Comparison of ENCODE assay signal across 9 cellular contexts in the genomic region with DNA sequence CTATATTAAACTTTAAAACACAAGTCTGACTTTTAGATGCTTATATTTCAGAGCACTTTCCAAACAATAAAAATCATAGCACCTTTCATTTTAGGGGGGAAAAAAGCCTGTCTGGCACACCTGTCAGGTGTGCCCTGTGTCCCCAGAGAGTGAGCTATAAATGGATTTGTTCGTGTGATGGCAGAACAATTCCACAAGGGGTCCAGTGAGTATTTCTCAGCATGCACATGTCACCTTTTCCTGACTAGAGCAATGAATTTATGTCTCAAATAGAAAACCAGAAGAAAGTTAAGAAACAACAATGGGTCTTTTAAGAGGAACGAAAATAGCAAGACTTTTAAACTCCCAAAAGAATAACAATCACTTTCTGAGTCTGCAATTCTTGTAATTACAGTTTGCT. TPM values are rescaled to one million over a fixed set of nuclear protein-coding genes. Genes with fewer than 3 reads are reported as not detected.
A peak's percentile ranks its signal among the peaks of the same experiment; 100 is the strongest.
DNase-seq lines count a peak whose midpoint lies in the region; ATAC-seq and TF ChIP-seq lines count a peak whose summit lies in the region.
"Had no signal": no experiment of that assay in that cellular context is flagged by ENCODE, and none has a peak within 500 bp of the region (broad histone marks: within the 10 kb centered on the region; RNA-seq: fewer than 3 reads in every experiment).

No MANE protein-coding gene starts in this region.

- TF ChIP-seq POLR2A in Peyer's patch (IDR thresholded peaks at IDR 0.05) = no peak
- TF ChIP-seq POLR2A in right lobe of liver (IDR thresholded peaks at IDR 0.05) = no peak

- H3K9me3 ChIP-seq in Peyer's patch (no peaks in the 10 kb centered on the region), right lobe of liver (no peaks in the 10 kb centered on the region)
- H3K9me3 ChIP-seq: pancreas had no signal

- ATAC-seq in HG02885 (IDR thresholded peaks at IDR 0.05; ENCODE audit: poor library complexity, unreplicated experiment) (peak; percentile 74), right lobe of liver (peak; percentile 36 to 59 (median 54))

- H3K4me3 ChIP-seq in Peyer's patch = no peak overlapping the region
- H3K4me3 ChIP-seq in right lobe of liver = no peak overlapping the region
- H3K4me3 ChIP-seq: pancreas had no signal

- H3K27me3 ChIP-seq in Peyer's patch = no peaks in the 10 kb centered on the region
- no peaks in the 10 kb centered on the region for H3K27me3 ChIP-seq in right lobe of liver
- H3K27me3 ChIP-seq: pancreas had no signal

- H3K4me1 ChIP-seq in Peyer's patch (no peaks in the 10 kb centered on the region), right lobe of liver (no peaks in the 10 kb centered on the region)
- H3K4me1 ChIP-seq: pancreas had no signal

- peak; percentile 46 for TF ChIP-seq CTCF in GM12873 (IDR thresholded peaks at IDR 0.05; ENCODE audit: insufficient read depth, low read depth, low read length, missing control alignments)
- TF ChIP-seq CTCF in Peyer's patch (IDR thresholded peaks at IDR 0.05) = peak in 5 of 6 experiments; percentile 17 to 41 (median 34)
- TF ChIP-seq CTCF in right lobe of liver (IDR thresholded peaks at IDR 0.05) = peak; percentile 19 to 30 (median 28)

- H3K36me3 ChIP-seq in Peyer's patch (no peaks in the 10 kb centered on the region), right lobe of liver (no peaks in the 10 kb centered on the region)
- H3K36me3 ChIP-seq: pancreas had no signal

- DNase-seq in Peyer's patch = no peak
- no peak for DNase-seq in right lobe of liver
- DNase-seq in retina = no peak
- DNase-seq in NK-92 treated with Interleukin-12 subunit alpha and Interleukin-12 subunit beta, amount 100 ng/mL, for 24 hours (lab: John Stamatoyannopoulos, UW) = no peak
- no peak for DNase-seq in NCI-H2227 treated with DMSO at 0.1 percent for 48 hours (lab: John Stamatoyannopoulos, UW)
- DNase-seq in DMS79 (lab: John Stamatoyannopoulos, UW) = no peak

- WGBS in right lobe of liver (ENCODE audit: insufficient coverage, low coverage, low lambda C conversion rate, missing lambda C conversion rate) = 21% methylated on average over 2 of the region's 2 CpGs

- H3K27ac ChIP-seq in Peyer's patch (no peak overlapping the region), right lobe of liver (no peak overlapping the region)
- H3K27ac ChIP-seq: pancreas had no signal

- intact Hi-C loops in right lobe of liver (cut with DNase I) = no loop called here

RNA-seq across cellular contexts. Expression of a gene that starts 55.9 kb away (rescaled TPM):
- total RNA-seq in Peyer's patch (1 to 10 TPM; 2.3 to 5.0 (median 4.1) TPM), right lobe of liver (1 to 10 TPM in 5 of 6 experiments, under 1 TPM in 1; 0.37 to 3.9 (median 1.9) TPM)
